Comparison of ENCODE assay signal across 1 cellular context in genomic region chr1:35120458-35121133, GRCh38.
TF ChIP-seq lines count a peak whose summit lies in the region.

No MANE protein-coding gene starts in this region.

TF ChIP-seq in HepG2, 621 proteins besides CTCF, POLR2A, EP300 and RAD21 (continued from another document and continues in another):
- TF ChIP-seq, protein P1, sequence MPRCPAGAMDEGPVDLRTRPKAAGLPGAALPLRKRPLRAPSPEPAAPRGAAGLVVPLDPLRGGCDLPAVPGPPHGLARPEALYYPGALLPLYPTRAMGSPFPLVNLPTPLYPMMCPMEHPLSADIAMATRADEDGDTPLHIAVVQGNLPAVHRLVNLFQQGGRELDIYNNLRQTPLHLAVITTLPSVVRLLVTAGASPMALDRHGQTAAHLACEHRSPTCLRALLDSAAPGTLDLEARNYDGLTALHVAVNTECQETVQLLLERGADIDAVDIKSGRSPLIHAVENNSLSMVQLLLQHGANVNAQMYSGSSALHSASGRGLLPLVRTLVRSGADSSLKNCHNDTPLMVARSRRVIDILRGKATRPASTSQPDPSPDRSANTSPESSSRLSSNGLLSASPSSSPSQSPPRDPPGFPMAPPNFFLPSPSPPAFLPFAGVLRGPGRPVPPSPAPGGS (CRISPR knock-in tag; IDR thresholded peaks at IDR 0.05) = no peak
- no peak for TF ChIP-seq TCF12 (IDR thresholded peaks at IDR 0.05)
- no peak for TF ChIP-seq TCF12 (CRISPR knock-in tag; IDR thresholded peaks at IDR 0.05)
- TF ChIP-seq, protein P2, sequence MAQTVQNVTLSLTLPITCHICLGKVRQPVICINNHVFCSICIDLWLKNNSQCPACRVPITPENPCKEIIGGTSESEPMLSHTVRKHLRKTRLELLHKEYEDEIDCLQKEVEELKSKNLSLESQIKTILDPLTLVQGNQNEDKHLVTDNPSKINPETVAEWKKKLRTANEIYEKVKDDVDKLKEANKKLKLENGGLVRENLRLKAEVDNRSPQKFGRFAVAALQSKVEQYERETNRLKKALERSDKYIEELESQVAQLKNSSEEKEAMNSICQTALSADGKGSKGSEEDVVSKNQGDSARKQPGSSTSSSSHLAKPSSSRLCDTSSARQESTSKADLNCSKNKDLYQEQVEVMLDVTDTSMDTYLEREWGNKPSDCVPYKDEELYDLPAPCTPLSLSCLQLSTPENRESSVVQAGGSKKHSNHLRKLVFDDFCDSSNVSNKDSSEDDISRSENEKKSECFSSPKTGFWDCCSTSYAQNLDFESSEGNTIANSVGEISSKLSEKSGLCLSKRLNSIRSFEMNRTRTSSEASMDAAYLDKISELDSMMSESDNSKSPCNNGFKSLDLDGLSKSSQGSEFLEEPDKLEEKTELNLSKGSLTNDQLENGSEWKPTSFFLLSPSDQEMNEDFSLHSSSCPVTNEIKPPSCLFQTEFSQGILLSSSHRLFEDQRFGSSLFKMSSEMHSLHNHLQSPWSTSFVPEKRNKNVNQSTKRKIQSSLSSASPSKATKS (CRISPR knock-in tag; IDR thresholded peaks at IDR 0.05) = no peak
- no peak for TF ChIP-seq ZZZ3 (CRISPR knock-in tag; IDR thresholded peaks at IDR 0.05; ENCODE audit: borderline replicate concordance)
- TF ChIP-seq MTERF4 (CRISPR knock-in tag; IDR thresholded peaks at IDR 0.05) = no peak
- TF ChIP-seq ISL2 (CRISPR knock-in tag; IDR thresholded peaks at IDR 0.05) = no peak
- TF ChIP-seq, protein P3, sequence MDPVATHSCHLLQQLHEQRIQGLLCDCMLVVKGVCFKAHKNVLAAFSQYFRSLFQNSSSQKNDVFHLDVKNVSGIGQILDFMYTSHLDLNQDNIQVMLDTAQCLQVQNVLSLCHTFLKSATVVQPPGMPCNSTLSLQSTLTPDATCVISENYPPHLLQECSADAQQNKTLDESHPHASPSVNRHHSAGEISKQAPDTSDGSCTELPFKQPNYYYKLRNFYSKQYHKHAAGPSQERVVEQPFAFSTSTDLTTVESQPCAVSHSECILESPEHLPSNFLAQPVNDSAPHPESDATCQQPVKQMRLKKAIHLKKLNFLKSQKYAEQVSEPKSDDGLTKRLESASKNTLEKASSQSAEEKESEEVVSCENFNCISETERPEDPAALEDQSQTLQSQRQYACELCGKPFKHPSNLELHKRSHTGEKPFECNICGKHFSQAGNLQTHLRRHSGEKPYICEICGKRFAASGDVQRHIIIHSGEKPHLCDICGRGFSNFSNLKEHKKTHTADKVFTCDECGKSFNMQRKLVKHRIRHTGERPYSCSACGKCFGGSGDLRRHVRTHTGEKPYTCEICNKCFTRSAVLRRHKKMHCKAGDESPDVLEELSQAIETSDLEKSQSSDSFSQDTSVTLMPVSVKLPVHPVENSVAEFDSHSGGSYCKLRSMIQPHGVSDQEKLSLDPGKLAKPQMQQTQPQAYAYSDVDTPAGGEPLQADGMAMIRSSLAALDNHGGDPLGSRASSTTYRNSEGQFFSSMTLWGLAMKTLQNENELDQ (CRISPR knock-in tag; IDR thresholded peaks at IDR 0.05; ENCODE audit: borderline replicate concordance) = no peak
- 0 out of 2 replicates have a peak, but pooled peaks have one; percentile 56 for TF ChIP-seq ZNF773 (CRISPR knock-in tag; IDR thresholded peaks at IDR 0.05; ENCODE audit: borderline replicate concordance)
- TF ChIP-seq ZFP36L2 (CRISPR knock-in tag; IDR thresholded peaks at IDR 0.05) = no peak
- no peak for TF ChIP-seq ZNF484 (CRISPR knock-in tag; IDR thresholded peaks at IDR 0.05; ENCODE audit: borderline replicate concordance, low read depth)
- no peak for TF ChIP-seq ZFAT (CRISPR knock-in tag; conservative IDR thresholded peaks at IDR 0.05)
- no peak for TF ChIP-seq BATF2 (CRISPR knock-in tag; IDR thresholded peaks at IDR 0.05)
- no peak for TF ChIP-seq HDAC6 (IDR thresholded peaks at IDR 0.05; ENCODE audit: low read depth, low read length)
- TF ChIP-seq FOXM1 (CRISPR knock-in tag; IDR thresholded peaks at IDR 0.05) = no peak
- TF ChIP-seq ZBTB8A (CRISPR knock-in tag; IDR thresholded peaks at IDR 0.05; ENCODE audit: borderline replicate concordance, low read depth) = no peak
- TF ChIP-seq STAT5B (CRISPR knock-in tag; IDR thresholded peaks at IDR 0.05) = no peak
- no peak for TF ChIP-seq ZMYM3 (CRISPR knock-in tag; IDR thresholded peaks at IDR 0.05)
- no peak for TF ChIP-seq KMT2A (CRISPR knock-in tag; IDR thresholded peaks at IDR 0.05)
- no peak for TF ChIP-seq ESRRA (CRISPR knock-in tag; IDR thresholded peaks at IDR 0.05; ENCODE audit: low read depth)
- no peak for TF ChIP-seq YEATS2 (CRISPR knock-in tag; IDR thresholded peaks at IDR 0.05; ENCODE audit: borderline replicate concordance)
- TF ChIP-seq, protein P4, sequence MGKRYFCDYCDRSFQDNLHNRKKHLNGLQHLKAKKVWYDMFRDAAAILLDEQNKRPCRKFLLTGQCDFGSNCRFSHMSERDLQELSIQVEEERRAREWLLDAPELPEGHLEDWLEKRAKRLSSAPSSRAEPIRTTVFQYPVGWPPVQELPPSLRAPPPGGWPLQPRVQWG (CRISPR knock-in tag; IDR thresholded peaks at IDR 0.05; ENCODE audit: borderline replicate concordance, low read depth) = no peak
- TF ChIP-seq, protein P5, sequence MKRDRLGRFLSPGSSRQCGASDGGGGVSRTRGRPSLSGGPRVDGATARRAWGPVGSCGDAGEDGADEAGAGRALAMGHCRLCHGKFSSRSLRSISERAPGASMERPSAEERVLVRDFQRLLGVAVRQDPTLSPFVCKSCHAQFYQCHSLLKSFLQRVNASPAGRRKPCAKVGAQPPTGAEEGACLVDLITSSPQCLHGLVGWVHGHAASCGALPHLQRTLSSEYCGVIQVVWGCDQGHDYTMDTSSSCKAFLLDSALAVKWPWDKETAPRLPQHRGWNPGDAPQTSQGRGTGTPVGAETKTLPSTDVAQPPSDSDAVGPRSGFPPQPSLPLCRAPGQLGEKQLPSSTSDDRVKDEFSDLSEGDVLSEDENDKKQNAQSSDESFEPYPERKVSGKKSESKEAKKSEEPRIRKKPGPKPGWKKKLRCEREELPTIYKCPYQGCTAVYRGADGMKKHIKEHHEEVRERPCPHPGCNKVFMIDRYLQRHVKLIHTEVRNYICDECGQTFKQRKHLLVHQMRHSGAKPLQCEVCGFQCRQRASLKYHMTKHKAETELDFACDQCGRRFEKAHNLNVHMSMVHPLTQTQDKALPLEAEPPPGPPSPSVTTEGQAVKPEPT (CRISPR knock-in tag; IDR thresholded peaks at IDR 0.05; ENCODE audit: low read depth) = no peak
- no peak for TF ChIP-seq ZNF567 (CRISPR knock-in tag; IDR thresholded peaks at IDR 0.05; ENCODE audit: borderline replicate concordance)
- TF ChIP-seq AHDC1 (CRISPR knock-in tag; IDR thresholded peaks at IDR 0.05; ENCODE audit: borderline replicate concordance) = no peak
- TF ChIP-seq ZNF598 (CRISPR knock-in tag; IDR thresholded peaks at IDR 0.05; ENCODE audit: borderline replicate concordance) = no peak; the same call in 1 of the 2 replicates
- TF ChIP-seq NFE2L2 (IDR thresholded peaks at IDR 0.05; ENCODE audit: low read length) = no peak
- no peak for TF ChIP-seq TRAFD1 (CRISPR knock-in tag; IDR thresholded peaks at IDR 0.05; ENCODE audit: borderline replicate concordance)
- no peak for TF ChIP-seq SP2 (CRISPR knock-in tag; IDR thresholded peaks at IDR 0.05)
- no peak for TF ChIP-seq ZNF749 (CRISPR knock-in tag; IDR thresholded peaks at IDR 0.05; ENCODE audit: borderline replicate concordance)
- no peak for TF ChIP-seq MATR3 (CRISPR knock-in tag; IDR thresholded peaks at IDR 0.05)
- TF ChIP-seq MEF2D (CRISPR knock-in tag; IDR thresholded peaks at IDR 0.05) = no peak
- TF ChIP-seq ZBTB37 (CRISPR knock-in tag; IDR thresholded peaks at IDR 0.05) = no peak
- peak; percentile 27 for TF ChIP-seq XRCC5 (optimal IDR thresholded peaks at IDR 0.05; ENCODE audit: low read length)
- peak; percentile 66 for TF ChIP-seq ZNF605 (CRISPR knock-in tag; IDR thresholded peaks at IDR 0.05)
- TF ChIP-seq KLF13 (CRISPR knock-in tag; IDR thresholded peaks at IDR 0.05) = no peak
- 0 out of 2 replicates have a peak, but pooled peaks have one; percentile 61 for TF ChIP-seq ZNF333 (CRISPR knock-in tag; IDR thresholded peaks at IDR 0.05; ENCODE audit: borderline replicate concordance)
- no peak for TF ChIP-seq ATRX (CRISPR knock-in tag; IDR thresholded peaks at IDR 0.05; ENCODE audit: borderline replicate concordance)
- TF ChIP-seq, protein P6, sequence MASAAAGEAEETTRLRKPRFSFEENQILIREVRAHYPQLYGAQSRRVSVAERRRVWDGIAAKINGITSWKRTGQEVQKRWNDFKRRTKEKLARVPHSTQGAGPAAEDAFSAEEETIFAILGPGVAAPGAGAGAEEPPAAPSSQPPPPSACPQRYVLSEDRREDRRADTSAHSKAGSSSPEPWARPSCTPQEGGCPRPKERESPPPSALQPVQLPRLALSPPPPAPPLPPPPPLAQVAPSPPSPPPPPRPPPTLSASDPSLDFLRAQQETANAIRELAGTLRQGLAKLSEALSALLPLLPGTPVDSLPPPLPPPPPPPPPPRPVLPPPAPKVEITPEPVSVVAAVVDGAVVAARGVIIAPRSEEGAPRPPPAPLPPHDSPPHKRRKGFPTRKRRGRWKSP (CRISPR knock-in tag; IDR thresholded peaks at IDR 0.05) = no peak
- TF ChIP-seq, protein P7, sequence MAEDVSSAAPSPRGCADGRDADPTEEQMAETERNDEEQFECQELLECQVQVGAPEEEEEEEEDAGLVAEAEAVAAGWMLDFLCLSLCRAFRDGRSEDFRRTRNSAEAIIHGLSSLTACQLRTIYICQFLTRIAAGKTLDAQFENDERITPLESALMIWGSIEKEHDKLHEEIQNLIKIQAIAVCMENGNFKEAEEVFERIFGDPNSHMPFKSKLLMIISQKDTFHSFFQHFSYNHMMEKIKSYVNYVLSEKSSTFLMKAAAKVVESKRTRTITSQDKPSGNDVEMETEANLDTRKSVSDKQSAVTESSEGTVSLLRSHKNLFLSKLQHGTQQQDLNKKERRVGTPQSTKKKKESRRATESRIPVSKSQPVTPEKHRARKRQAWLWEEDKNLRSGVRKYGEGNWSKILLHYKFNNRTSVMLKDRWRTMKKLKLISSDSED (CRISPR knock-in tag; IDR thresholded peaks at IDR 0.05) = no peak
- TF ChIP-seq ZNF678 (CRISPR knock-in tag; IDR thresholded peaks at IDR 0.05) = no peak
